Comparison of ENCODE assay signal across 17 cellular contexts in genomic region chr10:126042906-126043305, GRCh38.
DNase-seq lines count a peak whose midpoint lies in the region; ATAC-seq and TF ChIP-seq lines count a peak whose summit lies in the region.
"Had no signal": no experiment of that assay in that cellular context is flagged by ENCODE, and none has a peak within 500 bp of the region (broad histone marks: within the 10 kb centered on the region; RNA-seq: fewer than 3 reads in every experiment).

No MANE protein-coding gene starts in this region.

- CTCF ChIA-PET in CD8-positive, alpha-beta T cell (lab: Charles Lee) = no interaction called here

- no peaks in the 10 kb centered on the region for H3K9me3 ChIP-seq in CD8-positive, alpha-beta T cell (ENCODE audit: low read length)
- H3K9me3 ChIP-seq in T-helper 17 cell (ENCODE audit: control insufficient read depth, low read length, poor library complexity, severe bottlenecking) = no peaks in the 10 kb centered on the region

- peaks cover 5% of the 10 kb centered on the region for H3K27me3 Mint-ChIP-seq in CD8-positive, alpha-beta T cell (ENCODE audit: low read depth)
- H3K27me3 Mint-ChIP-seq in T-helper 17 cell (no peaks in the 10 kb centered on the region), memory B cell (no peaks in the 10 kb centered on the region)
- no peaks in the 10 kb centered on the region for H3K27me3 Mint-ChIP-seq in stimulated activated memory B cell treated with anti-CD40 and anti-IgM and Interleukin-4, amounts not matched to agents 10 μg/mL and 1 μg/mL and 100 μg/mL, for 72 hours
- H3K27me3 Mint-ChIP-seq: CD4-positive, alpha-beta memory T cell had no signal

- H3K4me1 Mint-ChIP-seq in CD8-positive, alpha-beta T cell (ENCODE audit: low read depth) = peaks cover 13% of the 10 kb centered on the region
- H3K4me1 Mint-ChIP-seq in T-helper 17 cell (peaks cover 13% of the 10 kb centered on the region), memory B cell (peaks cover 22% of the 10 kb centered on the region)
- H3K4me1 Mint-ChIP-seq in stimulated activated memory B cell treated with anti-CD40 and anti-IgM and Interleukin-4, amounts not matched to agents 10 μg/mL and 1 μg/mL and 100 μg/mL, for 72 hours = peaks cover 54% of the 10 kb centered on the region

- no peaks in the 10 kb centered on the region for H3K9me3 Mint-ChIP-seq in CD8-positive, alpha-beta T cell
- H3K9me3 Mint-ChIP-seq in memory B cell = no peaks in the 10 kb centered on the region
- H3K9me3 Mint-ChIP-seq in stimulated activated memory B cell treated with anti-CD40 and anti-IgM and Interleukin-4, amounts not matched to agents 10 μg/mL and 1 μg/mL and 100 μg/mL, for 72 hours = peaks cover 4% of the 10 kb centered on the region

- H3K4me3 Mint-ChIP-seq in CD8-positive, alpha-beta T cell = no peak overlapping the region
- no peak overlapping the region for H3K4me3 Mint-ChIP-seq in T-helper 17 cell
- H3K4me3 Mint-ChIP-seq in memory B cell = no peak overlapping the region
- H3K4me3 Mint-ChIP-seq in stimulated activated memory B cell treated with anti-CD40 and anti-IgM and Interleukin-4, amounts not matched to agents 10 μg/mL and 1 μg/mL and 100 μg/mL, for 72 hours = no peak overlapping the region

- H3K36me3 Mint-ChIP-seq in CD8-positive, alpha-beta T cell = no peaks in the 10 kb centered on the region
- H3K36me3 Mint-ChIP-seq in T-helper 17 cell (ENCODE audit: low read depth) = peaks cover 2% of the 10 kb centered on the region
- H3K36me3 Mint-ChIP-seq in memory B cell = no peaks in the 10 kb centered on the region
- H3K36me3 Mint-ChIP-seq in stimulated activated memory B cell treated with anti-CD40 and anti-IgM and Interleukin-4, amounts not matched to agents 10 μg/mL and 1 μg/mL and 100 μg/mL, for 72 hours = peaks cover 6% of the 10 kb centered on the region
- H3K36me3 Mint-ChIP-seq: CD4-positive, alpha-beta memory T cell had no signal

- no peak overlapping the region for H3K4me3 ChIP-seq in CD8-positive, alpha-beta T cell (ENCODE audit: low read depth, low read length)
- H3K4me3 ChIP-seq: PC-9 had no signal

- peak; percentile 34 for ATAC-seq in CD8-positive, alpha-beta T cell
- ATAC-seq in T-helper 17 cell (no peak), memory B cell (ENCODE audit: low read depth) (no peak)
- ATAC-seq in stimulated activated memory B cell treated with anti-CD40 and anti-IgM and Interleukin-4, amounts not matched to agents 10 μg/mL and 1 μg/mL and 100 μg/mL, for 72 hours = no peak

- H3K27me3 ChIP-seq in CD8-positive, alpha-beta T cell (ENCODE audit: insufficient read depth, low read length) = no peaks in the 10 kb centered on the region

- H3K27ac ChIP-seq in CD8-positive, alpha-beta T cell (ENCODE audit: low read depth, low read length) = no peak overlapping the region
- H3K27ac ChIP-seq: KMS-11, PC-9 had no signal

- no peaks in the 10 kb centered on the region for H3K36me3 ChIP-seq in CD8-positive, alpha-beta T cell (ENCODE audit: insufficient read depth, low read length)

- no peak for TF ChIP-seq CTCF in CD8-positive, alpha-beta T cell (IDR thresholded peaks at IDR 0.05)

- POLR2A ChIA-PET in CD8-positive, alpha-beta T cell (lab: Charles Lee) = no interaction called here

- no peak overlapping the region for H3K27ac Mint-ChIP-seq in CD8-positive, alpha-beta T cell
- H3K27ac Mint-ChIP-seq in T-helper 17 cell (peak overlapping the region; percentile 94), memory B cell (peak overlapping the region; percentile 100)
- peak overlapping the region; percentile 98 for H3K27ac Mint-ChIP-seq in stimulated activated memory B cell treated with anti-CD40 and anti-IgM and Interleukin-4, amounts not matched to agents 10 μg/mL and 1 μg/mL and 100 μg/mL, for 72 hours

- peak in 1 of 7 experiments; percentile 26 for DNase-seq in CD8-positive, alpha-beta T cell
- no peak for DNase-seq in T-helper 17 cell
- DNase-seq in memory B cell (ENCODE audit: low spot score in 2 of 2) = peak in 1 of 2 donors; percentile 30
- no peak for DNase-seq in NCI-H2196 (lab: John Stamatoyannopoulos, UW; ENCODE audit: unreplicated experiment)
- no peak for DNase-seq in RPMI8226
- DNase-seq in ureter (ENCODE audit: low spot score) = no peak
- DNase-seq: ACHN; AML-193; CD4-positive, alpha-beta memory T cell; DMS79; H7; NCI-H1436; NCI-H2029 treated with DMSO at 0.1 percent for 48 hours; NCI-H510A had no signal

- intact Hi-C loops in CD8-positive, alpha-beta T cell (cut with DNase I, micrococcal nuclease) = no loop called here

- H3K4me1 ChIP-seq in CD8-positive, alpha-beta T cell (ENCODE audit: insufficient read depth, low read length) = peaks cover 10% of the 10 kb centered on the region
